Comparison of ENCODE assay signal across 19 cellular contexts in genomic region chr3:30263238-30263920, GRCh38.
DNase-seq lines count a peak whose midpoint lies in the region; ATAC-seq and TF ChIP-seq lines count a peak whose summit lies in the region.
"Had no signal": no experiment of that assay in that cellular context is flagged by ENCODE, and none has a peak within 500 bp of the region (broad histone marks: within the 10 kb centered on the region; RNA-seq: fewer than 3 reads in every experiment).

No MANE protein-coding gene starts in this region.

- peaks cover 2% of the 10 kb centered on the region for H3K4me1 Mint-ChIP-seq in MCF 10A (ENCODE audit: insufficient read depth, unreplicated experiment)

- no peaks in the 10 kb centered on the region for H3K79me2 ChIP-seq in mammary epithelial cell (ENCODE audit: insufficient read depth, low read length)

- H4K20me1 ChIP-seq in mammary epithelial cell (ENCODE audit: insufficient read depth, low read length) = no peaks in the 10 kb centered on the region

- H3K36me3 ChIP-seq in mammary epithelial cell (ENCODE audit: insufficient read depth, low read length) (no peaks in the 10 kb centered on the region), SK-N-MC (ENCODE audit: insufficient read depth, low read length) (no peaks in the 10 kb centered on the region), H7 (replicated peaks; ENCODE audit: control insufficient read depth, insufficient read depth, low read length) (no peaks in the 10 kb centered on the region)
- H3K36me3 ChIP-seq: ascending aorta, esophagus muscularis mucosa, thoracic aorta had no signal

- H3K36me3 Mint-ChIP-seq in MCF 10A (ENCODE audit: insufficient read depth, unreplicated experiment) = no peaks in the 10 kb centered on the region

- H3K9me3 Mint-ChIP-seq in MCF 10A (ENCODE audit: unreplicated experiment) = peaks cover 9% of the 10 kb centered on the region

- no peaks in the 10 kb centered on the region for H3K27me3 ChIP-seq in mammary epithelial cell (ENCODE audit: insufficient read depth, low read length)
- no peaks in the 10 kb centered on the region for H3K27me3 ChIP-seq in H7 (ENCODE audit: control insufficient read depth, insufficient read depth, low read length)
- H3K27me3 ChIP-seq: ascending aorta, esophagus muscularis mucosa had no signal

- in situ Hi-C loops in mammary epithelial cell (cut with MboI; ENCODE audit: low sequenced_read_pairs in 2 of 2) = no loop called here

- H3K27ac ChIP-seq in mammary epithelial cell (ENCODE audit: insufficient read depth, low read depth, low read length) = no peak overlapping the region
- peak overlapping the region; percentile 54; the same call in 1 of the 2 replicates for H3K27ac ChIP-seq in SK-N-MC
- H3K27ac ChIP-seq: thoracic aorta had no signal

- H3K4me2 ChIP-seq in mammary epithelial cell (ENCODE audit: insufficient read depth, low read depth, low read length) = no peak overlapping the region

- TF ChIP-seq CTCF in mammary epithelial cell (conservative IDR thresholded peaks at IDR 0.05 in 1 of 2, IDR thresholded peaks at IDR 0.05 in 1 of 2; ENCODE audit: extremely low read depth in 1 of 2, insufficient read depth in 1 of 2, low read depth in 1 of 2, low read length in 2 of 2) (no peak), MCF 10A (IDR thresholded peaks at IDR 0.05; ENCODE audit: unreplicated experiment) (no peak)

- H3K27ac Mint-ChIP-seq in MCF 10A (ENCODE audit: low read depth, unreplicated experiment) = no peak overlapping the region
- H3K27ac Mint-ChIP-seq: activated CD8-positive, alpha-beta memory T cell treated with anti-CD3 and anti-CD28 coated beads, Interleukin-2, amount 10 ng/mL, durations not matched to agents 7 days and 5 days had no signal

- H3K4me3 ChIP-seq in mammary epithelial cell (replicated peaks in 1 of 3; ENCODE audit: insufficient read depth in 1 of 3, low read depth in 2 of 3, low read length in 3 of 3) = no peak overlapping the region
- H3K4me3 ChIP-seq in SK-N-MC = peak overlapping the region; percentile 18; the same call in 1 of the 2 replicates
- H3K4me3 ChIP-seq in H7 (ENCODE audit: insufficient read depth, low read depth, low read length) = no peak overlapping the region
- H3K4me3 ChIP-seq: ascending aorta, esophagus muscularis mucosa, thoracic aorta had no signal

- H2AFZ ChIP-seq in mammary epithelial cell (ENCODE audit: low read depth, low read length) = peak overlapping the region; percentile 62

- no peak overlapping the region for H3K4me3 Mint-ChIP-seq in MCF 10A (ENCODE audit: unreplicated experiment)
- H3K4me3 Mint-ChIP-seq: activated CD8-positive, alpha-beta memory T cell treated with anti-CD3 and anti-CD28 coated beads, Interleukin-2, amount 10 ng/mL, durations not matched to agents 7 days and 5 days had no signal

- POLR2A ChIA-PET in MCF 10A (lab: Yijun Ruan, JAX) = no interaction called here

- no peaks in the 10 kb centered on the region for H3K27me3 Mint-ChIP-seq in MCF 10A (ENCODE audit: insufficient read depth, unreplicated experiment)
- H3K27me3 Mint-ChIP-seq: activated CD8-positive, alpha-beta memory T cell treated with anti-CD3 and anti-CD28 coated beads, Interleukin-2, amount 10 ng/mL, durations not matched to agents 7 days and 5 days had no signal

- BruUV-seq in mammary epithelial cell (replicated peaks; lab: Mats Ljungman, UMichigan) (no TSS peak), MCF 10A (replicated peaks; lab: Mats Ljungman, UMichigan) (no TSS peak)

- H3K4me1 ChIP-seq in mammary epithelial cell (ENCODE audit: insufficient read depth, low read length) = peaks cover 2% of the 10 kb centered on the region

- CTCF ChIA-PET in mammary epithelial cell (lab: Charles Lee; ENCODE audit: low non-redundant PET) (no interaction called here), MCF 10A (lab: Yijun Ruan, JAX) (interaction anchor here (0.7 to 1.8 kb wide), 3 partner anchors 12 to 988 kb away, joined by 4 to 6 read pairs (median 4); no protein-coding TSS in a partner anchor)

- 70% methylated on average over 5 of the region's 5 CpGs for whole genome bisulfite sequencing in mammary epithelial cell (ENCODE audit: low coverage, missing lambda C conversion rate)

- no peaks in the 10 kb centered on the region for H3K9me3 ChIP-seq in mammary epithelial cell (replicated peaks; ENCODE audit: insufficient read depth, low read length)
- no peaks in the 10 kb centered on the region for H3K9me3 ChIP-seq in SK-N-MC (ENCODE audit: low read depth, low read length)
- H3K9me3 ChIP-seq: ascending aorta, esophagus muscularis mucosa, thoracic aorta had no signal

- peak; percentile 35 for DNase-seq in mammary epithelial cell
- no peak for DNase-seq in MCF 10A (ENCODE audit: unreplicated experiment)
- no peak for DNase-seq in SK-N-MC (ENCODE audit: low read depth, low spot score)
- DNase-seq in iris pigment epithelial cell (ENCODE audit: low read depth) = peak; percentile 3
- DNase-seq in H7 = no peak
- no peak for DNase-seq in posterior vena cava (ENCODE audit: low spot score)
- DNase-seq in superior temporal gyrus (ENCODE audit: extremely low spot score) = no peak
- DNase-seq: activated CD8-positive, alpha-beta memory T cell treated with anti-CD3 and anti-CD28 coated beads, Interleukin-2, amount 10 ng/mL, durations not matched to agents 7 days and 5 days; effector CD8-positive, alpha-beta T cell; NCI-H1417; NCI-H524 treated with DMSO at 0.1 percent for 48 hours; Right ventricle myocardium superior; stimulated activated CD4-positive, alpha-beta T cell treated with anti-CD3 and anti-CD28 coated beads, Interleukin-12 subunit alpha, Interleukin-12 subunit beta, amount 100 ng/mL, for 4 hours; stimulated activated CD8-positive, alpha-beta memory T cell treated with anti-CD3 and anti-CD28 coated beads, Interleukin-4, amount 100 ng/mL, for 48 hours had no signal

- no peak for ATAC-seq in HG03280 (IDR thresholded peaks at IDR 0.05; ENCODE audit: unreplicated experiment)
- ATAC-seq: activated CD4-positive, CD25-positive, alpha-beta regulatory T cell treated with anti-CD3 and anti-CD28 coated beads, Interleukin-2, amount 50 U/mL, for 24 hours; activated CD8-positive, alpha-beta memory T cell treated with anti-CD3 and anti-CD28 coated beads, Interleukin-2, amount 10 ng/mL, durations not matched to agents 7 days and 5 days had no signal

- intact Hi-C loops in mammary epithelial cell (cut with micrococcal nuclease) = no loop called here
- intact Hi-C loops in MCF 10A (cut with micrococcal nuclease) = no loop called here
- intact Hi-C loops in posterior vena cava (cut with DNase I) = no loop called here

- dilution Hi-C loops in mammary epithelial cell (cut with HindIII; ENCODE audit: low sequenced_read_pairs) = no loop called here

- H3K9ac ChIP-seq in mammary epithelial cell (ENCODE audit: insufficient read depth, low read length) (no peak overlapping the region), SK-N-MC (ENCODE audit: insufficient read length) (no peak overlapping the region)

Comparison
In these comparisons a context has a peak if more than half of its experiments do, and no peak if none do; other contexts are left out.
1. DNase-seq: peak in mammary epithelial cell (single experiment) and iris pigment epithelial cell (single experiment); none in MCF 10A (single experiment), SK-N-MC (single experiment), H7 (single experiment), posterior vena cava (single experiment) and superior temporal gyrus (single experiment).